ENCODE assay signal across 26 cellular contexts in the genomic region with DNA sequence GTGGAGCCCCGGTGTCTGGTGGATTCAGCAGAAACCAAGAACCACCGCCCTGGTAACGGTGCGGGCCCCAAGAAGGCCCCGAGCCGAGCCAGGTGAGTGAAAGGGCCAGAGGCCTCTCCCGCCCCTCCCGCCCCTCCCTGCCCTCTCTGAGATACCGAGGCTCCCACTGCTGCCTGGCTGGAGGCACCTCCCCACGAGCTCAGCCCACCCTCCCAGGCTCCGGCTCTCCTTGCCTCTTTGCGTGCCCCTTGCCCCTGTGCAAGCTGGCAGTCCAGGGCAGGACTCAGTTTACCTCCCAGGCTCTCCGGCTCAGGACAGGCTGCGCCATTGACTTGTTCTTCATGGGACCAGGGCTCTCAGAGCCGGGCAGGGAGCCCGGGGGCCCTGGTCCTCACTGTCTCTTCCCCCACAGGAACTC. TPM values are rescaled to one million over a fixed set of nuclear protein-coding genes. Genes with fewer than 3 reads are reported as not detected.
DNase-seq lines count a peak whose midpoint lies in the region; ATAC-seq, FAIRE-seq and TF ChIP-seq lines count a peak whose summit lies in the region.
"Had no signal": no experiment of that assay in that cellular context is flagged by ENCODE, and none has a peak within 500 bp of the region (broad histone marks: within the 10 kb centered on the region; RNA-seq: fewer than 3 reads in every experiment).

No MANE protein-coding gene starts in this region.

- H3K36me3 ChIP-seq in HepG2 (replicated peaks in 1 of 2; ENCODE audit: control insufficient read depth in 1 of 2, insufficient read depth in 2 of 2, low read length in 2 of 2) (peaks cover 12 to 23% of the 10 kb centered on the region in 2 experiments; a peak in 4 of 5 replicates), right lobe of liver (peaks cover 0 to 27% (median 11%) of the 10 kb centered on the region in 4 donors), endodermal cell (ENCODE audit: control insufficient read depth, insufficient read depth, low read length) (no peaks in the 10 kb centered on the region), neuronal stem cell (replicated peaks in 1 of 2; ENCODE audit: control insufficient read depth in 2 of 2, insufficient read depth in 2 of 2, low read length in 2 of 2) (peaks cover 0 to 7% of the 10 kb centered on the region in 2 donors), aorta (ENCODE audit: control insufficient read depth in 1 of 2, insufficient read depth in 2 of 2, low read length in 1 of 2) (no peaks in the 10 kb centered on the region)
- H3K36me3 ChIP-seq: HAP-1 had no signal

- H3K27ac Mint-ChIP-seq in endodermal cell, result no peak overlapping the region
- H3K27ac Mint-ChIP-seq: CD4-positive, alpha-beta T cell; HFFc6 had no signal

- peak overlapping the region; percentile 31 for H3K23ac ChIP-seq in neuronal stem cell (ENCODE audit: low read depth, low read length, poor library complexity)

- no peak overlapping the region for H2BK120ac ChIP-seq in neuronal stem cell (ENCODE audit: low read depth, low read length)

- TF ChIP-seq RAD21 in HepG2 (CRISPR knock-in tag; IDR thresholded peaks at IDR 0.05), result no peak

- no peak for TF ChIP-seq POLR2A in HepG2 (IDR thresholded peaks at IDR 0.05; ENCODE audit: insufficient read depth in 1 of 2, low read depth in 2 of 2, low read length in 2 of 2)
- TF ChIP-seq POLR2A in right lobe of liver (IDR thresholded peaks at IDR 0.05), result no peak

- no peaks in the 10 kb centered on the region for H3K4me1 Mint-ChIP-seq in endodermal cell

- H3K4me3 ChIP-seq in HepG2 (replicated peaks in 1 of 3; ENCODE audit: insufficient read depth in 1 of 3, low read depth in 2 of 3, low read length in 3 of 3) (no peak overlapping the region), right lobe of liver (no peak overlapping the region), endodermal cell (ENCODE audit: low read length) (no peak overlapping the region), neuronal stem cell (ENCODE audit: low read length in 2 of 2) (no peak overlapping the region), aorta (ENCODE audit: low read length in 2 of 2) (no peak overlapping the region)
- H3K4me3 ChIP-seq: HAP-1 had no signal

- H3K4me1 ChIP-seq in HepG2 (ENCODE audit: insufficient read depth, low read length) (peaks cover 31% of the 10 kb centered on the region), right lobe of liver (no peaks in the 10 kb centered on the region), endodermal cell (ENCODE audit: control insufficient read depth, insufficient read depth, low read length) (no peaks in the 10 kb centered on the region), neuronal stem cell (ENCODE audit: control insufficient read depth in 2 of 2, insufficient read depth in 1 of 2, low read depth in 1 of 2, low read length in 2 of 2) (peaks cover 0 to 15% of the 10 kb centered on the region in 2 donors), aorta (ENCODE audit: control insufficient read depth in 1 of 2, insufficient read depth in 2 of 2, low read length in 2 of 2) (no peaks in the 10 kb centered on the region)

- H3K27ac ChIP-seq in HepG2 (ENCODE audit: extremely low read length, insufficient read depth, low read length), result no peak overlapping the region
- H3K27ac ChIP-seq in right lobe of liver, result no peak overlapping the region
- H3K27ac ChIP-seq in endodermal cell (ENCODE audit: low read depth, low read length), result no peak overlapping the region
- H3K27ac ChIP-seq in neuronal stem cell (replicated peaks; ENCODE audit: low read length), result no peak overlapping the region
- no peak overlapping the region for H3K27ac ChIP-seq in aorta (ENCODE audit: low read depth in 1 of 2, low read length in 2 of 2)

- BruUV-seq in HepG2 (replicated peaks; lab: Mats Ljungman, UMichigan), result no TSS peak

- H3K27me3 ChIP-seq in HepG2 (ENCODE audit: control insufficient read depth in 1 of 2, insufficient read depth in 2 of 2, low read length in 2 of 2) (no peaks in the 10 kb centered on the region), right lobe of liver (no peaks in the 10 kb centered on the region), endodermal cell (ENCODE audit: control insufficient read depth, insufficient read depth, low read length, poor library complexity, severe bottlenecking) (no peaks in the 10 kb centered on the region), neuronal stem cell (ENCODE audit: control insufficient read depth in 3 of 3, insufficient read depth in 3 of 3, low read depth in 1 of 3, low read length in 3 of 3) (peaks cover 0 to 9% (median 0%) of the 10 kb centered on the region in 3 experiments), aorta (ENCODE audit: control insufficient read depth in 1 of 2, insufficient read depth in 2 of 2, low read length in 1 of 2) (no peaks in the 10 kb centered on the region)

- H4K91ac ChIP-seq in neuronal stem cell (ENCODE audit: low read depth, low read length, poor library complexity), result no peak overlapping the region

- H2AFZ ChIP-seq in HepG2 (ENCODE audit: low read length) (no peak overlapping the region), neuronal stem cell (ENCODE audit: low read length) (no peak overlapping the region)

- WGBS in HepG2 (ENCODE audit: low lambda C conversion rate), result 94% methylated on average over 16 of the region's 16 CpGs
- WGBS in right lobe of liver (ENCODE audit: insufficient coverage, low coverage, low lambda C conversion rate, missing lambda C conversion rate), result 96% methylated on average over 4 of the region's 16 CpGs
- 86 to 89% methylated on average over 8 to 16 of the region's 16 CpGs for WGBS in endodermal cell (ENCODE audit: insufficient coverage in 1 of 2, insufficient read length in 1 of 2), 2 experiments
- no CpG with 5 or more reads among the region's 16 CpGs for WGBS in neuronal stem cell (ENCODE audit: extremely low coverage in 2 of 2, insufficient read length in 2 of 2, insufficient replicate concordance in 1 of 2), 2 donors
- WGBS in aorta, 2 donors, result 91 to 96% methylated on average over 15 to 16 of the region's 16 CpGs

- no peak for FAIRE-seq in HepG2 (lab: Jason Lieb, UNC)
- FAIRE-seq: GM12891, GM18507, H54 had no signal

- H3K9me3 ChIP-seq in HepG2 (ENCODE audit: low read length), result no peaks in the 10 kb centered on the region
- H3K9me3 ChIP-seq in right lobe of liver, result no peaks in the 10 kb centered on the region
- no peaks in the 10 kb centered on the region for H3K9me3 ChIP-seq in endodermal cell (ENCODE audit: control insufficient read depth, low read length)
- peaks cover 0 to 2% of the 10 kb centered on the region in 2 donors for H3K9me3 ChIP-seq in neuronal stem cell (replicated peaks in 1 of 2; ENCODE audit: control insufficient read depth in 2 of 2, insufficient read depth in 1 of 2, low read depth in 1 of 2, low read length in 2 of 2)
- H3K9me3 ChIP-seq in aorta (ENCODE audit: control insufficient read depth, low read length), result no peaks in the 10 kb centered on the region
- H3K9me3 ChIP-seq: HAP-1 had no signal

- no peak for TF ChIP-seq CTCF in HepG2 (CRISPR knock-in tag; IDR thresholded peaks at IDR 0.05)
- no peak for TF ChIP-seq CTCF in right lobe of liver (IDR thresholded peaks at IDR 0.05)
- no peak for TF ChIP-seq CTCF in endodermal cell (conservative IDR thresholded peaks at IDR 0.05)

- no peak for DNase-seq in HepG2 (ENCODE audit: low spot score)
- DNase-seq in right lobe of liver, result no peak
- DNase-seq in endodermal cell, result peak; percentile 44
- no peak for DNase-seq in neuronal stem cell (ENCODE audit: low spot score)
- no peak for DNase-seq in aorta
- no peak for DNase-seq in LoVo (ENCODE audit: low spot score)
- no peak for DNase-seq in A172 (ENCODE audit: low spot score)
- no peak for DNase-seq in NCI-H446 (lab: John Stamatoyannopoulos, UW)
- DNase-seq: 8988T, Calu3, COR-L47, DMS53, DMS79 treated with DMSO at 0.1 percent for 48 hours, GF-D8, GOT3, HFFc6 had no signal

- peaks cover 21% of the 10 kb centered on the region for H3K36me3 Mint-ChIP-seq in endodermal cell (ENCODE audit: low read depth)

- H3K79me1 ChIP-seq in neuronal stem cell (ENCODE audit: low read depth, low read length), result peaks cover 3% of the 10 kb centered on the region

- H3K27me3 Mint-ChIP-seq in endodermal cell (ENCODE audit: insufficient read depth), result no peaks in the 10 kb centered on the region
- H3K27me3 Mint-ChIP-seq: CD4-positive, alpha-beta T cell had no signal

- ATAC-seq in HepG2 (no peak), right lobe of liver (no peak), aorta (ENCODE audit: low FRiP score) (peak; percentile 13)

- in situ Hi-C loops in HepG2 (cut with HindIII; ENCODE audit: extremely low pct_ligation_motif_present, low pct_unique_long_range_greater_than_20kb), result no loop called here

- CTCF ChIA-PET in HepG2 (lab: Yijun Ruan, JAX; ENCODE audit: low intra/inter-chr PET ratio, low total read pairs), result no interaction called here

- H3K9ac ChIP-seq in HepG2 (ENCODE audit: insufficient read depth, low read depth, low read length) (no peak overlapping the region), endodermal cell (ENCODE audit: extremely low read depth, low read length, poor library complexity, severe bottlenecking) (no peak overlapping the region), neuronal stem cell (ENCODE audit: low read depth, low read length, poor library complexity) (peak overlapping the region; percentile 4)

- no peak overlapping the region for H3K4me3 Mint-ChIP-seq in endodermal cell
- H3K4me3 Mint-ChIP-seq: CD14-positive monocyte; CD4-positive, alpha-beta T cell; HFFc6 had no signal

- no peak overlapping the region for H2BK15ac ChIP-seq in neuronal stem cell (ENCODE audit: low read length)

- peak overlapping the region; percentile 19 for H4K8ac ChIP-seq in neuronal stem cell (ENCODE audit: low read depth, low read length)

- no peaks in the 10 kb centered on the region for H4K20me1 ChIP-seq in HepG2 (ENCODE audit: insufficient read depth, low read length)

- H2AK5ac ChIP-seq in neuronal stem cell (ENCODE audit: low read depth, low read length), result no peak overlapping the region

- no peak for TF ChIP-seq EP300 in HepG2 (IDR thresholded peaks at IDR 0.05; ENCODE audit: low read depth in 2 of 2, low read length in 2 of 2)
- no peak for TF ChIP-seq EP300 in HepG2 (CRISPR knock-in tag; IDR thresholded peaks at IDR 0.05; ENCODE audit: borderline replicate concordance)

- no peaks in the 10 kb centered on the region for H3K79me2 ChIP-seq in HepG2 (ENCODE audit: insufficient read depth, low read length)

- no peak overlapping the region for H2BK12ac ChIP-seq in neuronal stem cell (ENCODE audit: low read length)

- no peak overlapping the region for H3K18ac ChIP-seq in neuronal stem cell (ENCODE audit: low read length)

- H2BK5ac ChIP-seq in neuronal stem cell (ENCODE audit: low read length), result no peak overlapping the region

- POLR2A ChIA-PET in HepG2 (lab: Yijun Ruan, JAX), result no interaction called here

- H3K4me2 ChIP-seq in HepG2 (ENCODE audit: low read depth, low read length) (no peak overlapping the region), neuronal stem cell (ENCODE audit: insufficient read depth, low read length, poor library complexity, severe bottlenecking) (no peak overlapping the region)

- H3K9me3 Mint-ChIP-seq in endodermal cell, result no peaks in the 10 kb centered on the region
- H3K9me3 Mint-ChIP-seq: CD14-positive monocyte; CD4-positive, alpha-beta T cell; HFFc6 had no signal

- H3K4ac ChIP-seq in neuronal stem cell (ENCODE audit: low read length), result no peak overlapping the region

- H3K14ac ChIP-seq in neuronal stem cell (ENCODE audit: low read length), result no peak overlapping the region

- intact Hi-C loops in HepG2 (cut with micrococcal nuclease; ENCODE audit: unreplicated experiment) (no loop called here), right lobe of liver (cut with DNase I) (no loop called here), aorta (cut with DNase I) (no loop called here)

RNA-seq across cellular contexts. Expression of a gene that starts 14.1 kb away (rescaled TPM):
- 1.9 and 2.8 TPM in 2 replicates for total RNA-seq in HepG2 (2016; rRNA removed; fragmentation: Illumina TruSeq; extraction: Trizol)
- 0.61 and 0.79 TPM in 2 replicates for total RNA-seq in HepG2 (2016; cell fraction: cytosol; rRNA removed; fragmentation: Illumina TruSeq; extraction: Trizol; ENCODE audit: low read depth)
- total RNA-seq in HepG2 (2016; cell fraction: insoluble cytoplasmic fraction; rRNA removed; fragmentation: Illumina TruSeq; extraction: Trizol), result 1.1 and 2.7 TPM in 2 replicates
- 0.83 and 1.2 TPM in 2 replicates for total RNA-seq in HepG2 (2016; cell fraction: membrane; rRNA removed; fragmentation: Illumina TruSeq; extraction: Trizol)
- total RNA-seq in HepG2 (2016; cell fraction: nucleus; rRNA removed; fragmentation: Illumina TruSeq; extraction: Trizol), result 3.0 and 3.8 TPM in 2 replicates
- 8.1 and 11.2 TPM in 2 replicates for polyA plus RNA-seq in HepG2 (2011; rRNA removed)
- 1.6 and 2.5 TPM in 2 replicates for polyA plus RNA-seq in HepG2 (2011; cell fraction: cytosol; rRNA removed)
- polyA plus RNA-seq in HepG2 (2011; cell fraction: nucleus; rRNA removed), result 122 and 144 TPM in 2 replicates
- 9.5 and 12.7 TPM in 2 replicates for polyA plus RNA-seq in HepG2 (2012)
- polyA plus RNA-seq in HepG2 (2016; cell fraction: cytosol; fragmentation: Illumina TruSeq; extraction: Trizol; ENCODE audit: low read depth), result 0.53 and 1.00 TPM in 2 replicates
- 0.63 and 1.4 TPM in 2 replicates for polyA plus RNA-seq in HepG2 (2016; cell fraction: insoluble cytoplasmic fraction; fragmentation: Illumina TruSeq; extraction: Trizol; ENCODE audit: low read depth)
- 0.49 and 0.86 TPM in 2 replicates for polyA plus RNA-seq in HepG2 (2016; cell fraction: membrane; fragmentation: Illumina TruSeq; extraction: Trizol; ENCODE audit: low read depth)
- 12.0 and 13.6 TPM in 2 replicates for polyA plus RNA-seq in HepG2 (2016; cell fraction: nucleus; fragmentation: Illumina TruSeq; extraction: Trizol; ENCODE audit: insufficient read depth, low read depth)
- polyA minus RNA-seq in HepG2 (2011; rRNA and poly(A)+ RNA removed; ENCODE audit: low replicate concordance), result 7.2 and 13.2 TPM in 2 replicates
- 3.0 and 6.8 TPM in 2 replicates for polyA minus RNA-seq in HepG2 (2011; cell fraction: cytosol; rRNA and poly(A)+ RNA removed)
- 16.5 and 25.7 TPM in 2 replicates for polyA minus RNA-seq in HepG2 (2011; cell fraction: nucleus; rRNA and poly(A)+ RNA removed)
- 100 to 1,000 TPM in 1 of 6 experiments, 10 to 100 TPM in 5; 26.4 to 104 (median 52.9) TPM for total RNA-seq in right lobe of liver
- total RNA-seq in endodermal cell, result 100 to 1,000 TPM in 1 of 2 donors, 10 to 100 TPM in 1; 89.0 to 123 TPM
- 22.2 TPM for polyA plus RNA-seq in endodermal cell (2013, experiment 1 of 2)
- 14.5 TPM for polyA plus RNA-seq in endodermal cell (2013, experiment 2 of 2)
- polyA plus RNA-seq in neuronal stem cell (2013, experiment 1 of 2), result 8.5 TPM
- 8.9 TPM for polyA plus RNA-seq in neuronal stem cell (2013, experiment 2 of 2)
- total RNA-seq in aorta, result 100 to 1,000 TPM; 113 to 279 TPM
- 100 to 1,000 TPM; 125 to 151 TPM for polyA plus RNA-seq in aorta
- 7.1 and 9.6 TPM in 2 replicates for total RNA-seq in A172 (2014; rRNA removed; shearing (Covaris generic))

RNA-seq across cellular contexts. Expression of a gene that starts 48.1 kb away (rescaled TPM):
- total RNA-seq in HepG2 (2016; rRNA removed; fragmentation: Illumina TruSeq; extraction: Trizol), result 53.9 and 86.7 TPM in 2 replicates
- 27.2 and 32.8 TPM in 2 replicates for total RNA-seq in HepG2 (2016; cell fraction: cytosol; rRNA removed; fragmentation: Illumina TruSeq; extraction: Trizol; ENCODE audit: low read depth)
- total RNA-seq in HepG2 (2016; cell fraction: insoluble cytoplasmic fraction; rRNA removed; fragmentation: Illumina TruSeq; extraction: Trizol), result 51.9 and 87.2 TPM in 2 replicates
- total RNA-seq in HepG2 (2016; cell fraction: membrane; rRNA removed; fragmentation: Illumina TruSeq; extraction: Trizol), result 45.8 and 50.7 TPM in 2 replicates
- 72.1 and 85.8 TPM in 2 replicates for total RNA-seq in HepG2 (2016; cell fraction: nucleus; rRNA removed; fragmentation: Illumina TruSeq; extraction: Trizol)
- 83.0 and 109 TPM in 2 replicates for polyA plus RNA-seq in HepG2 (2011; rRNA removed)
- polyA plus RNA-seq in HepG2 (2011; cell fraction: cytosol; rRNA removed), result 40.2 and 67.1 TPM in 2 replicates
- polyA plus RNA-seq in HepG2 (2011; cell fraction: nucleus; rRNA removed), result 384 and 448 TPM in 2 replicates
- polyA plus RNA-seq in HepG2 (2012), result 33.3 and 59.5 TPM in 2 replicates
- polyA plus RNA-seq in HepG2 (2016; cell fraction: cytosol; fragmentation: Illumina TruSeq; extraction: Trizol; ENCODE audit: low read depth), result 23.2 and 28.1 TPM in 2 replicates
- 41.6 and 52.9 TPM in 2 replicates for polyA plus RNA-seq in HepG2 (2016; cell fraction: insoluble cytoplasmic fraction; fragmentation: Illumina TruSeq; extraction: Trizol; ENCODE audit: low read depth)
- 32.5 and 33.0 TPM in 2 replicates for polyA plus RNA-seq in HepG2 (2016; cell fraction: membrane; fragmentation: Illumina TruSeq; extraction: Trizol; ENCODE audit: low read depth)
- 204 and 230 TPM in 2 replicates for polyA plus RNA-seq in HepG2 (2016; cell fraction: nucleus; fragmentation: Illumina TruSeq; extraction: Trizol; ENCODE audit: insufficient read depth, low read depth)
- 30.9 and 126 TPM in 2 replicates for polyA minus RNA-seq in HepG2 (2011; rRNA and poly(A)+ RNA removed; ENCODE audit: low replicate concordance)
- 30.6 and 31.7 TPM in 2 replicates for polyA minus RNA-seq in HepG2 (2011; cell fraction: cytosol; rRNA and poly(A)+ RNA removed)
- polyA minus RNA-seq in HepG2 (2011; cell fraction: nucleus; rRNA and poly(A)+ RNA removed), result 79.4 and 86.0 TPM in 2 replicates
- total RNA-seq in right lobe of liver, result 10 to 100 TPM; 32.8 to 71.4 (median 44.6) TPM
- total RNA-seq in endodermal cell, result 100 to 1,000 TPM; 128 to 149 TPM
- polyA plus RNA-seq in endodermal cell (2013, experiment 1 of 2), result 20.2 TPM
- 16.5 TPM for polyA plus RNA-seq in endodermal cell (2013, experiment 2 of 2)
- 25.2 TPM for polyA plus RNA-seq in neuronal stem cell (2013, experiment 1 of 2)
- polyA plus RNA-seq in neuronal stem cell (2013, experiment 2 of 2), result 26.4 TPM
- 10 to 100 TPM in 1 of 2 donors, 1 to 10 TPM in 1; 9.7 to 11.1 TPM for total RNA-seq in aorta
- 10 to 100 TPM; 10.1 to 14.4 TPM for polyA plus RNA-seq in aorta
- total RNA-seq in A172 (2014; rRNA removed; shearing (Covaris generic)), result 1.6 and 4.0 TPM in 2 replicates

RNA-seq across cellular contexts. Expression of a gene that starts 57.2 kb away (rescaled TPM):
- 43.6 and 62.9 TPM in 2 replicates for total RNA-seq in HepG2 (2016; rRNA removed; fragmentation: Illumina TruSeq; extraction: Trizol)
- total RNA-seq in HepG2 (2016; cell fraction: cytosol; rRNA removed; fragmentation: Illumina TruSeq; extraction: Trizol; ENCODE audit: low read depth), result 20.6 and 23.0 TPM in 2 replicates
- 44.0 and 64.1 TPM in 2 replicates for total RNA-seq in HepG2 (2016; cell fraction: insoluble cytoplasmic fraction; rRNA removed; fragmentation: Illumina TruSeq; extraction: Trizol)
- total RNA-seq in HepG2 (2016; cell fraction: membrane; rRNA removed; fragmentation: Illumina TruSeq; extraction: Trizol), result 44.5 and 45.0 TPM in 2 replicates
- total RNA-seq in HepG2 (2016; cell fraction: nucleus; rRNA removed; fragmentation: Illumina TruSeq; extraction: Trizol), result 39.9 and 48.4 TPM in 2 replicates
- polyA plus RNA-seq in HepG2 (2011; rRNA removed), result 63.3 and 64.4 TPM in 2 replicates
- 36.2 and 47.1 TPM in 2 replicates for polyA plus RNA-seq in HepG2 (2011; cell fraction: cytosol; rRNA removed)
- 87.7 and 89.1 TPM in 2 replicates for polyA plus RNA-seq in HepG2 (2011; cell fraction: nucleus; rRNA removed)
- 22.1 and 34.4 TPM in 2 replicates for polyA plus RNA-seq in HepG2 (2012)
- 20.4 and 20.5 TPM in 2 replicates for polyA plus RNA-seq in HepG2 (2016; cell fraction: cytosol; fragmentation: Illumina TruSeq; extraction: Trizol; ENCODE audit: low read depth)
- polyA plus RNA-seq in HepG2 (2016; cell fraction: insoluble cytoplasmic fraction; fragmentation: Illumina TruSeq; extraction: Trizol; ENCODE audit: low read depth), result 37.7 and 50.5 TPM in 2 replicates
- 30.9 and 35.9 TPM in 2 replicates for polyA plus RNA-seq in HepG2 (2016; cell fraction: membrane; fragmentation: Illumina TruSeq; extraction: Trizol; ENCODE audit: low read depth)
- 108 and 110 TPM in 2 replicates for polyA plus RNA-seq in HepG2 (2016; cell fraction: nucleus; fragmentation: Illumina TruSeq; extraction: Trizol; ENCODE audit: insufficient read depth, low read depth)
- polyA minus RNA-seq in HepG2 (2011; rRNA and poly(A)+ RNA removed; ENCODE audit: low replicate concordance), result 56.0 and 95.0 TPM in 2 replicates
- 11.3 and 14.0 TPM in 2 replicates for polyA minus RNA-seq in HepG2 (2011; cell fraction: cytosol; rRNA and poly(A)+ RNA removed)
- polyA minus RNA-seq in HepG2 (2011; cell fraction: nucleus; rRNA and poly(A)+ RNA removed), result 13.9 and 15.5 TPM in 2 replicates
- 10 to 100 TPM in 4 of 6 experiments, 1 to 10 TPM in 2; 8.5 to 13.6 (median 10.2) TPM for total RNA-seq in right lobe of liver
- total RNA-seq in endodermal cell, result 10 to 100 TPM; 37.7 to 39.1 TPM
- 30.2 TPM for polyA plus RNA-seq in endodermal cell (2013, experiment 1 of 2)
- polyA plus RNA-seq in endodermal cell (2013, experiment 2 of 2), result 32.7 TPM
- polyA plus RNA-seq in neuronal stem cell (2013, experiment 1 of 2), result 21.2 TPM
- 24.0 TPM for polyA plus RNA-seq in neuronal stem cell (2013, experiment 2 of 2)
- 10 to 100 TPM; 10.8 to 14.0 TPM for total RNA-seq in aorta
- 10 to 100 TPM in 1 of 2 donors, 1 to 10 TPM in 1; 8.8 to 27.3 TPM for polyA plus RNA-seq in aorta
- total RNA-seq in A172 (2014; rRNA removed; shearing (Covaris generic)), result 43.9 and 48.6 TPM in 2 replicates

RNA-seq across cellular contexts. Expression of a gene that starts 58.2 kb away (rescaled TPM):
- total RNA-seq in HepG2 (2016; rRNA removed; fragmentation: Illumina TruSeq; extraction: Trizol) (5.2 and 10.6 TPM in 2 replicates), right lobe of liver (10 to 100 TPM in 4 of 6 experiments, 1 to 10 TPM in 2; 9.0 to 26.0 (median 12.0) TPM), endodermal cell (10 to 100 TPM; 26.4 to 31.0 TPM), aorta (10 to 100 TPM; 61.5 to 63.4 TPM)
- total RNA-seq in HepG2 (2016; cell fraction: cytosol; rRNA removed; fragmentation: Illumina TruSeq; extraction: Trizol; ENCODE audit: low read depth), result 1.5 and 1.8 TPM in 2 replicates
- 4.9 and 7.5 TPM in 2 replicates for total RNA-seq in HepG2 (2016; cell fraction: insoluble cytoplasmic fraction; rRNA removed; fragmentation: Illumina TruSeq; extraction: Trizol)
- 3.4 and 4.1 TPM in 2 replicates for total RNA-seq in HepG2 (2016; cell fraction: membrane; rRNA removed; fragmentation: Illumina TruSeq; extraction: Trizol)
- 6.8 and 8.0 TPM in 2 replicates for total RNA-seq in HepG2 (2016; cell fraction: nucleus; rRNA removed; fragmentation: Illumina TruSeq; extraction: Trizol)
- polyA plus RNA-seq in HepG2 (2011; rRNA removed) (6.8 and 7.8 TPM in 2 replicates), aorta (1 to 10 TPM; 4.0 to 8.9 TPM)
- 1.9 and 2.2 TPM in 2 replicates for polyA plus RNA-seq in HepG2 (2011; cell fraction: cytosol; rRNA removed)
- polyA plus RNA-seq in HepG2 (2011; cell fraction: nucleus; rRNA removed), result 23.6 and 26.5 TPM in 2 replicates
- polyA plus RNA-seq in HepG2 (2012), result 6.2 and 9.6 TPM in 2 replicates
- polyA plus RNA-seq in HepG2 (2016; cell fraction: cytosol; fragmentation: Illumina TruSeq; extraction: Trizol; ENCODE audit: low read depth), result 0.61 and 0.68 TPM in 2 replicates
- polyA plus RNA-seq in HepG2 (2016; cell fraction: insoluble cytoplasmic fraction; fragmentation: Illumina TruSeq; extraction: Trizol; ENCODE audit: low read depth), result 4.4 and 7.0 TPM in 2 replicates
- 1.6 and 1.8 TPM in 2 replicates for polyA plus RNA-seq in HepG2 (2016; cell fraction: membrane; fragmentation: Illumina TruSeq; extraction: Trizol; ENCODE audit: low read depth)
- 16.3 and 16.6 TPM in 2 replicates for polyA plus RNA-seq in HepG2 (2016; cell fraction: nucleus; fragmentation: Illumina TruSeq; extraction: Trizol; ENCODE audit: insufficient read depth, low read depth)
- polyA minus RNA-seq in HepG2 (2011; rRNA and poly(A)+ RNA removed; ENCODE audit: low replicate concordance), result 11.8 and 14.9 TPM in 2 replicates
- polyA minus RNA-seq in HepG2 (2011; cell fraction: cytosol; rRNA and poly(A)+ RNA removed), result 4.9 and 5.0 TPM in 2 replicates
- polyA minus RNA-seq in HepG2 (2011; cell fraction: nucleus; rRNA and poly(A)+ RNA removed), result 17.0 and 20.4 TPM in 2 replicates
- polyA plus RNA-seq in endodermal cell (2013, experiment 1 of 2), result 14.9 TPM
- 11.8 TPM for polyA plus RNA-seq in endodermal cell (2013, experiment 2 of 2)
- 7.5 TPM for polyA plus RNA-seq in neuronal stem cell (2013, experiment 1 of 2)
- polyA plus RNA-seq in neuronal stem cell (2013, experiment 2 of 2), result 7.9 TPM
- total RNA-seq in A172 (2014; rRNA removed; shearing (Covaris generic)), result 8.4 and 10.8 TPM in 2 replicates
- polyA plus RNA-seq: CD14-positive monocyte had no signal

RNA-seq across cellular contexts. Expression of a gene that starts 59.7 kb away (rescaled TPM):
- not detected in 2 replicates for total RNA-seq in HepG2 (2016; rRNA removed; fragmentation: Illumina TruSeq; extraction: Trizol)
- total RNA-seq in HepG2 (2016; cell fraction: cytosol; rRNA removed; fragmentation: Illumina TruSeq; extraction: Trizol; ENCODE audit: low read depth), result not detected in 2 replicates
- 0.09 TPM in 1 of 2 replicates, not detected in the other for total RNA-seq in HepG2 (2016; cell fraction: insoluble cytoplasmic fraction; rRNA removed; fragmentation: Illumina TruSeq; extraction: Trizol)
- not detected in 2 replicates for total RNA-seq in HepG2 (2016; cell fraction: membrane; rRNA removed; fragmentation: Illumina TruSeq; extraction: Trizol)
- total RNA-seq in HepG2 (2016; cell fraction: nucleus; rRNA removed; fragmentation: Illumina TruSeq; extraction: Trizol), result not detected in 2 replicates
- polyA plus RNA-seq in HepG2 (2011; rRNA removed), result 0.05 TPM in 1 of 2 replicates, not detected in the other
- polyA plus RNA-seq in HepG2 (2011; cell fraction: cytosol; rRNA removed), result 0.05 TPM in 1 of 2 replicates, not detected in the other
- 0.35 and 0.80 TPM in 2 replicates for polyA plus RNA-seq in HepG2 (2011; cell fraction: nucleus; rRNA removed)
- polyA plus RNA-seq in HepG2 (2012), result 0.20 and 0.48 TPM in 2 replicates
- not detected in 2 replicates for polyA plus RNA-seq in HepG2 (2016; cell fraction: cytosol; fragmentation: Illumina TruSeq; extraction: Trizol; ENCODE audit: low read depth)
- 0.14 TPM in 1 of 2 replicates, not detected in the other for polyA plus RNA-seq in HepG2 (2016; cell fraction: insoluble cytoplasmic fraction; fragmentation: Illumina TruSeq; extraction: Trizol; ENCODE audit: low read depth)
- not detected in 2 replicates for polyA plus RNA-seq in HepG2 (2016; cell fraction: membrane; fragmentation: Illumina TruSeq; extraction: Trizol; ENCODE audit: low read depth)
- not detected in 2 replicates for polyA plus RNA-seq in HepG2 (2016; cell fraction: nucleus; fragmentation: Illumina TruSeq; extraction: Trizol; ENCODE audit: insufficient read depth, low read depth)
- not detected in 2 replicates for polyA minus RNA-seq in HepG2 (2011; rRNA and poly(A)+ RNA removed; ENCODE audit: low replicate concordance)
- not detected in 2 replicates for polyA minus RNA-seq in HepG2 (2011; cell fraction: cytosol; rRNA and poly(A)+ RNA removed)
- polyA minus RNA-seq in HepG2 (2011; cell fraction: nucleus; rRNA and poly(A)+ RNA removed), result 0.26 TPM in 1 of 2 replicates, not detected in the other
- under 1 TPM in 5 of 6 experiments, not detected in 1; 0.06 to 0.78 (median 0.29) TPM for total RNA-seq in right lobe of liver
- total RNA-seq in endodermal cell, result under 1 TPM in 1 of 2 donors, not detected in 1; 0.40 TPM
- polyA plus RNA-seq in endodermal cell (2013, experiment 1 of 2), result not detected
- polyA plus RNA-seq in endodermal cell (2013, experiment 2 of 2), result not detected
- not detected for polyA plus RNA-seq in neuronal stem cell (2013, experiment 1 of 2)
- not detected for polyA plus RNA-seq in neuronal stem cell (2013, experiment 2 of 2)
- 1 to 10 TPM in 1 of 2 donors, under 1 TPM in 1; 0.23 to 1.2 TPM for total RNA-seq in aorta
- 1 to 10 TPM in 1 of 2 donors, under 1 TPM in 1; 0.05 to 2.1 TPM for polyA plus RNA-seq in aorta
- 0.07 and 0.26 TPM in 2 replicates for total RNA-seq in A172 (2014; rRNA removed; shearing (Covaris generic))
- total RNA-seq: A673, Daoy, G401 had no signal
- polyA plus RNA-seq: BJ had no signal
